Comparison of ENCODE assay signal across 30 cellular contexts in the genomic region with DNA sequence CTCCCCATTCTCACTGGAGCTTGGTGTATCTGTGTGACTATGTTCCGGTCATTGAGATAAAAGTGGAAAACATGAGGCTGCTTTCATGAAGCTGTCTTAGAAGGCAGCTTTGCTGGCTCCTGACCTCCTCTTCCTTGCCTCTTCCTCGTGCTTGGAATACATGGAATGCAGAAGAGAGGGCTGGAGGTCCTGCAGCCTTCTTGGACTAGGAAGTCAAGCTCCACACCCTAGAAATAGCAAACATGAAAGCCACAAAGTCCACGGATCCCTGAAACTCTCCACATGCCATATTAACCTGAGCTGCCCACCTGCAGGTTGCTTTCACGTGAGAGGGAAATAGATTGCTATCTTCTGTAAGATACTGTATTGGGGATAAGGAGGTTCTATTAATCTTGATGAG. TPM values are rescaled to one million over a fixed set of nuclear protein-coding genes. Genes with fewer than 3 reads are reported as not detected.
"Had no signal": no experiment of that assay in that cellular context is flagged by ENCODE, and none has a peak within 500 bp of the region (broad histone marks: within the 10 kb centered on the region; RNA-seq: fewer than 3 reads in every experiment).

No MANE protein-coding gene starts in this region.

- H3K9me3 Mint-ChIP-seq: neural crest cell had no signal

- H3K36me3 Mint-ChIP-seq: stimulated activated memory B cell treated with anti-CD40 and anti-IgM and Interleukin-4, amounts not matched to agents 10 μg/mL and 1 μg/mL and 100 μg/mL, for 72 hours had no signal

- DNase-seq: kidney; left colon; left lung; lower lobe of right lung; mammary epithelial cell; mesenchymal stem cell; naive thymus-derived CD8-positive, alpha-beta T cell; nucleus accumbens; pancreas; right lobe of liver; stimulated activated CD4-positive, alpha-beta T cell treated with anti-CD3 and anti-CD28 coated beads, Interleukin-1b, Interleukin-23, amount 100 ng/mL, for 48 hours; stimulated activated CD4-positive, alpha-beta T cell treated with anti-CD3 and anti-CD28 coated beads, Interleukin-2, amount 100 ng/mL, for 48 hours; stimulated activated CD4-positive, alpha-beta T cell treated with anti-CD3 and anti-CD28 coated beads, Interleukin-4, amount 100 ng/mL, for 4 hours; stimulated activated CD8-positive, alpha-beta memory T cell treated with anti-CD3 and anti-CD28 coated beads, Interleukin-4, amount 100 ng/mL, for 48 hours; stimulated activated naive CD8-positive, alpha-beta T cell treated with anti-CD3 and anti-CD28 coated beads, Interleukin-15, Interleukin-2, amounts not matched to agents 100 U/mL and 50 U/mL, for 24 hours; stomach; tibial artery; trophoblast cell; upper lobe of right lung had no signal

- H3K27ac ChIP-seq: hepatocyte, left lung, lower lobe of right lung, right atrium auricular region, right lobe of liver, stomach, suprapubic skin, thoracic aorta, tibial artery, upper lobe of right lung had no signal

- H3K36me3 ChIP-seq: left lung, lower lobe of right lung, pancreas, right atrium auricular region, right lobe of liver, stomach, suprapubic skin, thoracic aorta, tibial artery, upper lobe of right lung had no signal

- H3K9me3 ChIP-seq: lower lobe of right lung, pancreas, right lobe of liver, suprapubic skin, thoracic aorta, upper lobe of right lung had no signal

- H3K27me3 ChIP-seq: right atrium auricular region, right lobe of liver, suprapubic skin had no signal

- H3K4me1 ChIP-seq: left lung, lower lobe of right lung, pancreas, right atrium auricular region, right lobe of liver, stomach, tibial artery, upper lobe of right lung had no signal

- H3K27ac Mint-ChIP-seq: naive thymus-derived CD8-positive, alpha-beta T cell; stimulated activated memory B cell treated with anti-CD40 and anti-IgM and Interleukin-4, amounts not matched to agents 10 μg/mL and 1 μg/mL and 100 μg/mL, for 72 hours had no signal

- ATAC-seq: left colon; left lung; lower lobe of right lung; naive thymus-derived CD8-positive, alpha-beta T cell; right lobe of liver; stimulated activated memory B cell treated with anti-CD40 and anti-IgM and Interleukin-4, amounts not matched to agents 10 μg/mL and 1 μg/mL and 100 μg/mL, for 72 hours; stimulated activated naive CD8-positive, alpha-beta T cell treated with anti-CD3 and anti-CD28 coated beads, Interleukin-15, Interleukin-2, amounts not matched to agents 100 U/mL and 50 U/mL, for 24 hours; upper lobe of right lung had no signal

- H3K4me3 ChIP-seq: hepatocyte, left lung, lower lobe of right lung, pancreas, right atrium auricular region, right lobe of liver, smooth muscle cell, stomach, suprapubic skin, thoracic aorta, tibial artery, upper lobe of right lung had no signal

- H3K4me1 Mint-ChIP-seq: nephron; stimulated activated memory B cell treated with anti-CD40 and anti-IgM and Interleukin-4, amounts not matched to agents 10 μg/mL and 1 μg/mL and 100 μg/mL, for 72 hours had no signal

- H3K4me3 Mint-ChIP-seq: naive thymus-derived CD8-positive, alpha-beta T cell; nephron; neural crest cell; stimulated activated memory B cell treated with anti-CD40 and anti-IgM and Interleukin-4, amounts not matched to agents 10 μg/mL and 1 μg/mL and 100 μg/mL, for 72 hours had no signal

RNA-seq across cellular contexts. Expression of a gene that starts 51.0 kb away (rescaled TPM):
- total RNA-seq: liver; naive thymus-derived CD8-positive, alpha-beta T cell; osteoblast; pulmonary artery endothelial cell; right lobe of liver had no signal
- polyA plus RNA-seq: mammary epithelial cell; naive thymus-derived CD8-positive, alpha-beta T cell had no signal
